Comparison of ENCODE assay signal across 1 cellular context in the genomic region with DNA sequence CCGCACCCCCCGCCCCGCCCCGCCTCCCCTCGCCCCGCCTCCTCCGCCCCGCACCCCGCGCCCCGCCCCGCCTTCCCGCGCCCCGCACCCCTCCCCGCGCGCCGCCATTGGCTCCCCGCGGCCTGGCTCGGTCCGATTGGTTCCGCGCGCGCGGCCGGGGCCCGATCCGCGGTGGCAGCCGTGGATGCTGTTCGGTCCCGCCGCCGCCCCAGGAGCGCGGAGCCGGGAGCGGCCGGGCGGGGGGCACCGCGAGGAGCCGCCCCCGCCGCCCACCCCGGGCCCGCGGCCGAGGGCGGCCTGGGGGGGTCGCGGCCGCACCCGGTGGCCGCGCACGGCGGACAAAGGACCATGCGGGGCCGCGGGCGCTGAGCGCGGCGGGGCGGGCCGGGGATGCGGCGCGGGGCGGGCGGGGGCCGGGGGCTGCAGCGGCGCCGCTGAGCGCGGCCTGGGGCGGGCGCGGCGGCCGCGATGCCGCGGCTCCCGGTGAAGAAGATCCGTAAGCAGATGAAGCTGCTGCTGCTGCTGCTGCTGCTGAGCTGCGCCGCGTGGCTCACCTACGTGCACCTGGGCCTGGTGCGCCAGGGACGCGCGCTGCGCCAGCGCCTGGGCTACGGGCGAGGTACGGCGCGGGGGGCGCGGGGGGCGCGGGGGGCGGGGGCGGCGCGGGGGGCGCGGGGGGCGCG.
TF ChIP-seq lines count a peak whose summit lies in the region.

A gene with protein sequence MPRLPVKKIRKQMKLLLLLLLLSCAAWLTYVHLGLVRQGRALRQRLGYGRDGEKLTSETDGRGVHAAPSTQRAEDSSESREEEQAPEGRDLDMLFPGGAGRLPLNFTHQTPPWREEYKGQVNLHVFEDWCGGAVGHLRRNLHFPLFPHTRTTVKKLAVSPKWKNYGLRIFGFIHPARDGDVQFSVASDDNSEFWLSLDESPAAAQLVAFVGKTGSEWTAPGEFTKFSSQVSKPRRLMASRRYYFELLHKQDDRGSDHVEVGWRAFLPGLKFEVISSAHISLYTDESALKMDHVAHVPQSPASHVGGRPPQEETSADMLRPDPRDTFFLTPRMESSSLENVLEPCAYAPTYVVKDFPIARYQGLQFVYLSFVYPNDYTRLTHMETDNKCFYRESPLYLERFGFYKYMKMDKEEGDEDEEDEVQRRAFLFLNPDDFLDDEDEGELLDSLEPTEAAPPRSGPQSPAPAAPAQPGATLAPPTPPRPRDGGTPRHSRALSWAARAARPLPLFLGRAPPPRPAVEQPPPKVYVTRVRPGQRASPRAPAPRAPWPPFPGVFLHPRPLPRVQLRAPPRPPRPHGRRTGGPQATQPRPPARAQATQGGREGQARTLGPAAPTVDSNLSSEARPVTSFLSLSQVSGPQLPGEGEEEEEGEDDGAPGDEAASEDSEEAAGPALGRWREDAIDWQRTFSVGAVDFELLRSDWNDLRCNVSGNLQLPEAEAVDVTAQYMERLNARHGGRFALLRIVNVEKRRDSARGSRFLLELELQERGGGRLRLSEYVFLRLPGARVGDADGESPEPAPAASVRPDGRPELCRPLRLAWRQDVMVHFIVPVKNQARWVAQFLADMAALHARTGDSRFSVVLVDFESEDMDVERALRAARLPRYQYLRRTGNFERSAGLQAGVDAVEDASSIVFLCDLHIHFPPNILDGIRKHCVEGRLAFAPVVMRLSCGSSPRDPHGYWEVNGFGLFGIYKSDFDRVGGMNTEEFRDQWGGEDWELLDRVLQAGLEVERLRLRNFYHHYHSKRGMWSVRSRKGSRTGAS (plus strand): TSS at position 164 of the 683 bp plus-strand sequence. CDS start 305 bp downstream, at position 469.

TF ChIP-seq in SK-N-SH treated with all-trans-retinoic acid at 6 μM for 48 hours, 23 proteins besides CTCF, POLR2A, EP300 and RAD21 (continued from another document):
- TF ChIP-seq, protein P1, sequence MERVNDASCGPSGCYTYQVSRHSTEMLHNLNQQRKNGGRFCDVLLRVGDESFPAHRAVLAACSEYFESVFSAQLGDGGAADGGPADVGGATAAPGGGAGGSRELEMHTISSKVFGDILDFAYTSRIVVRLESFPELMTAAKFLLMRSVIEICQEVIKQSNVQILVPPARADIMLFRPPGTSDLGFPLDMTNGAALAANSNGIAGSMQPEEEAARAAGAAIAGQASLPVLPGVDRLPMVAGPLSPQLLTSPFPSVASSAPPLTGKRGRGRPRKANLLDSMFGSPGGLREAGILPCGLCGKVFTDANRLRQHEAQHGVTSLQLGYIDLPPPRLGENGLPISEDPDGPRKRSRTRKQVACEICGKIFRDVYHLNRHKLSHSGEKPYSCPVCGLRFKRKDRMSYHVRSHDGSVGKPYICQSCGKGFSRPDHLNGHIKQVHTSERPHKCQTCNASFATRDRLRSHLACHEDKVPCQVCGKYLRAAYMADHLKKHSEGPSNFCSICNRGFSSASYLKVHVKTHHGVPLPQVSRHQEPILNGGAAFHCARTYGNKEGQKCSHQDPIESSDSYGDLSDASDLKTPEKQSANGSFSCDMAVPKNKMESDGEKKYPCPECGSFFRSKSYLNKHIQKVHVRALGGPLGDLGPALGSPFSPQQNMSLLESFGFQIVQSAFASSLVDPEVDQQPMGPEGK (CRISPR knock-in tag; IDR thresholded peaks at IDR 0.05; ENCODE audit: borderline replicate concordance): no peak
- TF ChIP-seq ZC3H10 (CRISPR knock-in tag; IDR thresholded peaks at IDR 0.05) (no peak), RARB (CRISPR knock-in tag; IDR thresholded peaks at IDR 0.05) (no peak), CSDC2 (CRISPR knock-in tag; IDR thresholded peaks at IDR 0.05) (no peak), ISL1 (CRISPR knock-in tag; IDR thresholded peaks at IDR 0.05) (no peak), ZNF565 (CRISPR knock-in tag; conservative IDR thresholded peaks at IDR 0.05; ENCODE audit: low read depth) (no peak), TCF4 (CRISPR knock-in tag; IDR thresholded peaks at IDR 0.05; ENCODE audit: borderline replicate concordance) (no peak), ZFP30 (CRISPR knock-in tag; IDR thresholded peaks at IDR 0.05) (no peak), SNAI2 (CRISPR knock-in tag; IDR thresholded peaks at IDR 0.05) (no peak)
TF ChIP-seq in SK-N-SH treated with all-trans-retinoic acid at 6 μM for 48 hours: peak in this region for 0.
